ENCODE assay signal across 8 cellular contexts in genomic region chr11:5690216-5690615, GRCh38. TPM values are rescaled to one million over a fixed set of nuclear protein-coding genes. Genes with fewer than 3 reads are reported as not detected.
DNase-seq lines count a peak whose midpoint lies in the region; ATAC-seq, FAIRE-seq and TF ChIP-seq lines count a peak whose summit lies in the region.

No MANE protein-coding gene starts in this region.

- intact Hi-C loops in GM12878 (cut with micrococcal nuclease; ENCODE audit: unreplicated experiment), result loop anchor here (10.0 kb wide), 1 partner anchor 1055 kb away; no protein-coding TSS in a partner anchor
- intact Hi-C loops in right lobe of liver (cut with DNase I), result no loop called here
- intact Hi-C loops in transverse colon (cut with DNase I; ENCODE audit: low total_unique reads), result no loop called here

- FAIRE-seq in GM12878 (lab: Jason Lieb, UNC), result no peak

- H3K79me2 ChIP-seq in GM12878 (ENCODE audit: control insufficient read depth, insufficient read depth, low read length), result peaks cover 67% of the 10 kb centered on the region

- RAD21 ChIA-PET in GM12878 (lab: Charles Lee; ENCODE audit: unreplicated experiment), result interaction anchor here (1.1 to 5.0 kb wide), 11 partner anchors 10 to 141 kb away, joined by 3 to 61 read pairs (median 5); partner anchors contain the start of genes OR52N2 and TRIM34

- CTCF ChIA-PET in GM12878 (lab: Yijun Ruan, JAX), result interaction anchor here (0.8 to 3.3 kb wide), 9 partner anchors 11 to 120 kb away, joined by 3 to 25 read pairs (median 4); partner anchors contain the start of gene OR52N2

- peak overlapping the region; percentile 100 for H3K9ac ChIP-seq in GM12878 (ENCODE audit: control insufficient read depth, insufficient read depth, low read length)

- in situ Hi-C loops in GM12878 (cut with MboI), result loop anchor here (25.0 kb wide), 2 partner anchors 1822 to 1828 kb away; partner anchors contain the start of genes PPFIBP2 and STIM1
- in situ Hi-C loops in transverse colon (cut with MboI; ENCODE audit: low pct_ligation_motif_present in 1 of 4, low pct_unique_long_range_greater_than_20kb in 1 of 4, low sequenced_read_pairs in 3 of 4), result no loop called here

- H3K4me3 Mint-ChIP-seq in activated T-cell treated with anti-CD3 and anti-CD28 coated beads, Interleukin-2, amount 50 U/mL, for 24 hours, result peak overlapping the region; percentile 83
- H3K4me3 Mint-ChIP-seq in endothelial cell (ENCODE audit: unreplicated experiment), result no peak overlapping the region

- BruUV-seq in GM12878 (replicated peaks; lab: Mats Ljungman, UMichigan), result no TSS peak

- no peak for TF ChIP-seq EP300 in GM12878 (IDR thresholded peaks at IDR 0.05; ENCODE audit: borderline replicate concordance in 1 of 2, control insufficient read depth in 1 of 2, low read depth in 2 of 2, low read length in 2 of 2)
- TF ChIP-seq EP300 in transverse colon (IDR thresholded peaks at IDR 0.05; ENCODE audit: low read depth), result no peak

- peaks cover 63% of the 10 kb centered on the region for H3K4me1 Mint-ChIP-seq in activated T-cell treated with anti-CD3 and anti-CD28 coated beads, Interleukin-2, amount 50 U/mL, for 24 hours (ENCODE audit: low read depth)
- H3K4me1 Mint-ChIP-seq in endothelial cell (ENCODE audit: unreplicated experiment), result peaks cover 24% of the 10 kb centered on the region

- H3K36me3 ChIP-seq in GM12878 (ENCODE audit: control insufficient read depth in 2 of 2, insufficient read depth in 2 of 2, low read length in 1 of 2) (peaks cover 0 to 7% of the 10 kb centered on the region in 2 experiments; a peak in 1 of 4 replicates), right lobe of liver (no peaks in the 10 kb centered on the region), transverse colon (no peaks in the 10 kb centered on the region)

- H3K9me3 Mint-ChIP-seq in activated T-cell treated with anti-CD3 and anti-CD28 coated beads, Interleukin-2, amount 50 U/mL, for 24 hours, result no peaks in the 10 kb centered on the region
- H3K9me3 Mint-ChIP-seq in endothelial cell (ENCODE audit: unreplicated experiment), result no peaks in the 10 kb centered on the region

- H3K27ac Mint-ChIP-seq in activated T-cell treated with anti-CD3 and anti-CD28 coated beads, Interleukin-2, amount 50 U/mL, for 24 hours, result peak overlapping the region; percentile 94
- no peak overlapping the region for H3K27ac Mint-ChIP-seq in endothelial cell (ENCODE audit: unreplicated experiment)

- H3K27me3 ChIP-seq in GM12878 (replicated peaks in 1 of 2; ENCODE audit: control insufficient read depth in 2 of 2, insufficient read depth in 2 of 2, low read length in 1 of 2) (no peaks in the 10 kb centered on the region), right lobe of liver (no peaks in the 10 kb centered on the region), transverse colon (no peaks in the 10 kb centered on the region)

- H3K9me3 ChIP-seq in GM12878 (replicated peaks; ENCODE audit: control insufficient read depth, insufficient read depth, low read length), result no peaks in the 10 kb centered on the region
- no peaks in the 10 kb centered on the region for H3K9me3 ChIP-seq in right lobe of liver
- H3K9me3 ChIP-seq in transverse colon, result no peaks in the 10 kb centered on the region

- H2AFZ ChIP-seq in GM12878 (ENCODE audit: control insufficient read depth, low read depth, low read length), result no peak overlapping the region; the same call in 1 of the 2 replicates

- under 1% methylated on average over 5 of the region's 5 CpGs for WGBS in GM12878 (ENCODE audit: insufficient coverage, insufficient replicate concordance, low lambda C conversion rate, missing lambda C conversion rate)
- WGBS in right lobe of liver (ENCODE audit: insufficient coverage, low coverage, low lambda C conversion rate, missing lambda C conversion rate), result 10% methylated on average over 5 of the region's 5 CpGs
- WGBS in transverse colon (ENCODE audit: low coverage in 1 of 2), 2 donors, result 32 to 34% methylated on average over 2 to 5 of the region's 5 CpGs

- POLR2A ChIA-PET in GM12878 (lab: Charles Lee), result interaction anchor here (1.4 to 6.1 kb wide), 4 partner anchors 10 to 64 kb away, joined by 4 to 58 read pairs (median 32); partner anchors contain the start of gene TRIM34

- no peaks in the 10 kb centered on the region for H3K27me3 Mint-ChIP-seq in activated T-cell treated with anti-CD3 and anti-CD28 coated beads, Interleukin-2, amount 50 U/mL, for 24 hours
- H3K27me3 Mint-ChIP-seq in endothelial cell (ENCODE audit: unreplicated experiment), result peaks cover 1% of the 10 kb centered on the region

- SMC1A ChIA-PET in GM12878 (lab: Charles Lee; ENCODE audit: uncharacterized antibody, unreplicated experiment), result interaction anchor here (0.6 to 6.6 kb wide), 13 partner anchors 8 to 171 kb away, joined by 3 to 96 read pairs (median 6); partner anchors contain the start of gene TRIM6

- ATAC-seq in GM12878, result peak; percentile 11
- peak; percentile 56 to 63 (median 60) for ATAC-seq in right lobe of liver

- H3K4me3 ChIP-seq in GM12878, result peak overlapping the region; percentile 78
- H3K4me3 ChIP-seq in right lobe of liver, result peak overlapping the region; percentile 22 to 46 (median 38)
- H3K4me3 ChIP-seq in transverse colon, result peak overlapping the region; percentile 15 to 48 (median 27)

- TF ChIP-seq POLR2A in GM12878 (IDR thresholded peaks at IDR 0.05; ENCODE audit: low read depth, low read length), result no peak
- TF ChIP-seq POLR2A in right lobe of liver (IDR thresholded peaks at IDR 0.05), result peak; percentile 16
- no peak for TF ChIP-seq POLR2A in transverse colon (IDR thresholded peaks at IDR 0.05)

- no peak for TF ChIP-seq CTCF in GM12878 (IDR thresholded peaks at IDR 0.05 in 2 of 3, conservative IDR thresholded peaks at IDR 0.05 in 1 of 3; ENCODE audit: control insufficient read depth in 2 of 3, extremely low read depth in 1 of 3, insufficient read depth in 1 of 3, low read depth in 3 of 3, low read length in 3 of 3)
- no peak for TF ChIP-seq CTCF in right lobe of liver (IDR thresholded peaks at IDR 0.05)
- TF ChIP-seq CTCF in transverse colon (IDR thresholded peaks at IDR 0.05), result no peak
- TF ChIP-seq CTCF in endothelial cell (IDR thresholded peaks at IDR 0.05; ENCODE audit: unreplicated experiment), result no peak

- H3K27ac ChIP-seq in GM12878 (ENCODE audit: control insufficient read depth, insufficient read depth), result peak overlapping the region; percentile 100
- peak overlapping the region; percentile 75 to 79 (median 78) for H3K27ac ChIP-seq in right lobe of liver
- H3K27ac ChIP-seq in transverse colon, result peak overlapping the region; percentile 82 to 88 (median 84)

- H3K36me3 Mint-ChIP-seq in activated T-cell treated with anti-CD3 and anti-CD28 coated beads, Interleukin-2, amount 50 U/mL, for 24 hours (ENCODE audit: low read depth), result peaks cover 16% of the 10 kb centered on the region
- H3K36me3 Mint-ChIP-seq in endothelial cell (ENCODE audit: low read depth, unreplicated experiment), result peaks cover 35% of the 10 kb centered on the region

- H4K20me1 ChIP-seq in GM12878 (ENCODE audit: control insufficient read depth, insufficient read depth), result no peaks in the 10 kb centered on the region

- H3K4me2 ChIP-seq in GM12878 (ENCODE audit: control insufficient read depth, insufficient read depth), result peak overlapping the region; percentile 80

- DNase-seq in activated T-cell treated with anti-CD3 and anti-CD28 coated beads, Interleukin-2, amount 50 U/mL, for 24 hours, result no peak
- DNase-seq in activated T-cell treated with anti-CD3 and anti-CD28 coated beads, Interleukin-2, amount 50 U/mL, for 48 hours, result no peak
- no peak for DNase-seq in GM12878 (ENCODE audit: low read depth, low spot score)
- DNase-seq in right lobe of liver, result no peak
- no peak for DNase-seq in transverse colon
- no peak for DNase-seq in DMS79 (lab: John Stamatoyannopoulos, UW)
- no peak for DNase-seq in activated CD8-positive, alpha-beta memory T cell treated with anti-CD3 and anti-CD28 coated beads for 24 hours
- DNase-seq in endothelial cell (ENCODE audit: low spot score), result no peak

- no peak for TF ChIP-seq RAD21 in GM12878 (IDR thresholded peaks at IDR 0.05; ENCODE audit: insufficient read depth, low read depth, low read length)

- H3K4me1 ChIP-seq in GM12878 (ENCODE audit: control insufficient read depth, insufficient read depth, low read length), result peaks cover 8% of the 10 kb centered on the region
- H3K4me1 ChIP-seq in right lobe of liver, result peaks cover 0 to 4% (median 0%) of the 10 kb centered on the region in 4 donors
- peaks cover 2 to 30% (median 7%) of the 10 kb centered on the region in 4 donors for H3K4me1 ChIP-seq in transverse colon

RNA-seq across cellular contexts. Expression of gene TRIM22, which starts 0.6 kb away (rescaled TPM):
- total RNA-seq in GM12878 (2013; cell fraction: nucleolus; rRNA removed), result 752 and 763 TPM in 2 replicates
- total RNA-seq in GM12878 (2014; rRNA removed) (146 and 198 TPM in 2 replicates), GM12878 (2014; rRNA removed; fragmentation: Illumina TruSeq; extraction: Trizol) (217 and 238 TPM in 2 replicates), GM12878 (2021) (239 and 241 TPM in 2 replicates), right lobe of liver (10 to 100 TPM; 10.0 to 29.1 (median 13.8) TPM), transverse colon (10 to 100 TPM in 3 of 4 donors, 1 to 10 TPM in 1; 3.2 to 35.2 (median 21.4) TPM), endothelial cell (ENCODE audit: unreplicated experiment) (1.2 TPM)
- 148 TPM for polyA plus RNA-seq in GM12878 (2011; ENCODE audit: low read depth)
- polyA plus RNA-seq in GM12878 (2011; rRNA removed) (485 and 630 TPM in 2 replicates), GM12878 (2014; fragmentation: Illumina TruSeq; extraction: Trizol) (239 and 325 TPM in 2 replicates), GM12878 (2014; fragmentation: Nextera tagmentation; extraction: Ambion mirVana) (100 to 1,000 TPM; 116 to 143 TPM), GM12878 (2014; rRNA removed) (163 and 194 TPM in 2 replicates), GM12878 (2016; fragmentation: Nextera tagmentation; extraction: Ambion mirVana) (100 to 1,000 TPM; 199 to 208 TPM)
- polyA plus RNA-seq in GM12878 (2011; cell fraction: cytosol; rRNA removed), result 231 and 235 TPM in 2 replicates
- polyA plus RNA-seq in GM12878 (2011; cell fraction: nucleus; rRNA removed), result 410 and 470 TPM in 2 replicates
- polyA plus RNA-seq in GM12878 (2012), result 172 and 198 TPM in 2 replicates
- polyA minus RNA-seq in GM12878 (2011; rRNA and poly(A)+ RNA removed), result 257 and 282 TPM in 2 replicates
- 79.8 and 91.3 TPM in 2 replicates for polyA minus RNA-seq in GM12878 (2011; cell fraction: cytosol; rRNA and poly(A)+ RNA removed)
- polyA minus RNA-seq in GM12878 (2011; cell fraction: nucleus; rRNA and poly(A)+ RNA removed), result 138 and 153 TPM in 2 replicates

RNA-seq across cellular contexts. Expression of gene TRIM5, which starts 5.3 kb away (rescaled TPM):
- 99.9 and 101 TPM in 2 replicates for total RNA-seq in GM12878 (2013; cell fraction: nucleolus; rRNA removed)
- 34.7 and 39.8 TPM in 2 replicates for total RNA-seq in GM12878 (2014; rRNA removed)
- total RNA-seq in GM12878 (2014; rRNA removed; fragmentation: Illumina TruSeq; extraction: Trizol), result 38.8 and 40.3 TPM in 2 replicates
- total RNA-seq in GM12878 (2021), result 29.8 and 34.7 TPM in 2 replicates
- 16.7 TPM for polyA plus RNA-seq in GM12878 (2011; ENCODE audit: low read depth)
- 59.7 and 61.7 TPM in 2 replicates for polyA plus RNA-seq in GM12878 (2011; rRNA removed)
- polyA plus RNA-seq in GM12878 (2011; cell fraction: cytosol; rRNA removed), result 26.4 and 34.6 TPM in 2 replicates
- 35.6 and 39.6 TPM in 2 replicates for polyA plus RNA-seq in GM12878 (2011; cell fraction: nucleus; rRNA removed)
- 23.6 and 26.2 TPM in 2 replicates for polyA plus RNA-seq in GM12878 (2012)
- polyA plus RNA-seq in GM12878 (2014; fragmentation: Illumina TruSeq; extraction: Trizol), result 41.5 and 53.2 TPM in 2 replicates
- polyA plus RNA-seq in GM12878 (2014; fragmentation: Nextera tagmentation; extraction: Ambion mirVana), result 10 to 100 TPM; 20.0 to 21.8 TPM
- 23.5 and 23.9 TPM in 2 replicates for polyA plus RNA-seq in GM12878 (2014; rRNA removed)
- polyA plus RNA-seq in GM12878 (2016; fragmentation: Nextera tagmentation; extraction: Ambion mirVana), result 10 to 100 TPM; 24.1 to 29.0 TPM
- 51.3 and 57.4 TPM in 2 replicates for polyA minus RNA-seq in GM12878 (2011; rRNA and poly(A)+ RNA removed)
- polyA minus RNA-seq in GM12878 (2011; cell fraction: cytosol; rRNA and poly(A)+ RNA removed), result 15.9 and 19.4 TPM in 2 replicates
- 22.8 and 24.2 TPM in 2 replicates for polyA minus RNA-seq in GM12878 (2011; cell fraction: nucleus; rRNA and poly(A)+ RNA removed)
- total RNA-seq in right lobe of liver, result 10 to 100 TPM; 15.3 to 19.2 (median 18.2) TPM
- total RNA-seq in transverse colon, result 10 to 100 TPM; 10.5 to 23.6 (median 16.3) TPM
- 114 TPM for total RNA-seq in endothelial cell (ENCODE audit: unreplicated experiment)

RNA-seq across cellular contexts. Expression of gene OR56B1, which starts 46.0 kb away (rescaled TPM):
- 13.2 and 15.1 TPM in 2 replicates for total RNA-seq in GM12878 (2013; cell fraction: nucleolus; rRNA removed)
- total RNA-seq in GM12878 (2014; rRNA removed) (0.49 and 0.51 TPM in 2 replicates), GM12878 (2014; rRNA removed; fragmentation: Illumina TruSeq; extraction: Trizol) (0.23 and 0.36 TPM in 2 replicates), GM12878 (2021) (0.21 TPM in 1 of 2 replicates, not detected in the other), right lobe of liver (under 1 TPM in 1 of 6 experiments, not detected in 5; 0.12 TPM), transverse colon (not detected), endothelial cell (ENCODE audit: unreplicated experiment) (not detected)
- polyA plus RNA-seq in GM12878 (2011; ENCODE audit: low read depth), result 0.31 TPM
- polyA plus RNA-seq in GM12878 (2011; rRNA removed) (0.71 and 1.1 TPM in 2 replicates), GM12878 (2014; fragmentation: Illumina TruSeq; extraction: Trizol) (0.21 and 0.38 TPM in 2 replicates), GM12878 (2014; fragmentation: Nextera tagmentation; extraction: Ambion mirVana) (under 1 TPM in 1 of 2 experiments, not detected in 1; 0.04 TPM), GM12878 (2014; rRNA removed) (0.19 and 0.44 TPM in 2 replicates), GM12878 (2016; fragmentation: Nextera tagmentation; extraction: Ambion mirVana) (not detected)
- polyA plus RNA-seq in GM12878 (2011; cell fraction: cytosol; rRNA removed), result 0.33 and 0.46 TPM in 2 replicates
- polyA plus RNA-seq in GM12878 (2011; cell fraction: nucleus; rRNA removed), result 2.5 and 5.0 TPM in 2 replicates
- polyA plus RNA-seq in GM12878 (2012), result 0.09 and 0.35 TPM in 2 replicates
- polyA minus RNA-seq in GM12878 (2011; rRNA and poly(A)+ RNA removed), result 3.8 and 5.7 TPM in 2 replicates
- not detected in 2 replicates for polyA minus RNA-seq in GM12878 (2011; cell fraction: cytosol; rRNA and poly(A)+ RNA removed)
- polyA minus RNA-seq in GM12878 (2011; cell fraction: nucleus; rRNA and poly(A)+ RNA removed), result 5.0 and 5.3 TPM in 2 replicates

Comparison
In these comparisons a context has a peak if more than half of its experiments do, and no peak if none do; other contexts are left out.
1. H3K4me3 ChIP-seq: peak in every context shown above with its lines; median percentile 78 in GM12878; 38 in right lobe of liver; 27 in transverse colon.
2. RNA of gene TRIM22, which starts 0.6 kb away (total RNA-seq): 146 to 763 TPM in GM12878; 3.2 to 35.2 TPM in transverse colon, 10.0 to 29.1 TPM in right lobe of liver and 1.2 TPM in endothelial cell (single experiment); every median in the first group is over 4 times any median in the second.
3. Peak in every context shown above with its lines, with median percentiles within 50 percentile points of each other: H3K27ac ChIP-seq.